ENCODE assay signal across 1 cellular context in the genomic region with DNA sequence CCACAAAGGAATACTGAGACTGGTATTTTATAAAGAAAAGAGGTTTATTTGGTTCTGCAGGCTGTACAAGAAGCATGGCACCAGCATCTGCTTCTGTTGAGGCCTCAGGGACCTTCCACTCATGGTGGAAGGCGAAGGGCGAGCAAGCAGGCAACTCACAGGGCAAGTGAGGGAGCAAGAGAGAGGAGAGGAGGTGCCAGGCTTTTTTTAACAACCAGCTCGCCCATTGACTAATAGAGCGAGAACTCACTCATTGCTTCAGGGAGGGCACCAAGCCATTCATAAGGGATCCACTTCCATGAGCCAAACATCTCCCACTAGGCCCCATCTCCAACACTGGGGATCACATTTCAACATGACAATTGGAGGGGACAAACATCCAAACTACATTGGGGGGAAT.
TF ChIP-seq lines count a peak whose summit lies in the region.

No MANE protein-coding gene starts in this region.

TF ChIP-seq in K562, 482 proteins besides CTCF, POLR2A, EP300 and RAD21:
- TF ChIP-seq KDM1A (IDR thresholded peaks at IDR 0.05) = no peak
- TF ChIP-seq ZNF24 (IDR thresholded peaks at IDR 0.05) = no peak
- TF ChIP-seq, protein P1, sequence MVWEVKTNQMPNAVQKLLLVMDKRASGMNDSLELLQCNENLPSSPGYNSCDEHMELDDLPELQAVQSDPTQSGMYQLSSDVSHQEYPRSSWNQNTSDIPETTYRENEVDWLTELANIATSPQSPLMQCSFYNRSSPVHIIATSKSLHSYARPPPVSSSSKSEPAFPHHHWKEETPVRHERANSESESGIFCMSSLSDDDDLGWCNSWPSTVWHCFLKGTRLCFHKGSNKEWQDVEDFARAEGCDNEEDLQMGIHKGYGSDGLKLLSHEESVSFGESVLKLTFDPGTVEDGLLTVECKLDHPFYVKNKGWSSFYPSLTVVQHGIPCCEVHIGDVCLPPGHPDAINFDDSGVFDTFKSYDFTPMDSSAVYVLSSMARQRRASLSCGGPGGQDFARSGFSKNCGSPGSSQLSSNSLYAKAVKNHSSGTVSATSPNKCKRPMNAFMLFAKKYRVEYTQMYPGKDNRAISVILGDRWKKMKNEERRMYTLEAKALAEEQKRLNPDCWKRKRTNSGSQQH (CRISPR knock-in tag; IDR thresholded peaks at IDR 0.05) = no peak
- no peak for TF ChIP-seq PPARD (CRISPR knock-in tag; IDR thresholded peaks at IDR 0.05)
- no peak for TF ChIP-seq PHF8 (IDR thresholded peaks at IDR 0.05; ENCODE audit: borderline replicate concordance, low read length)
TF ChIP-seq in K562: peak in this region for 0.
